ENCODE assay signal across 19 cellular contexts in the genomic region with DNA sequence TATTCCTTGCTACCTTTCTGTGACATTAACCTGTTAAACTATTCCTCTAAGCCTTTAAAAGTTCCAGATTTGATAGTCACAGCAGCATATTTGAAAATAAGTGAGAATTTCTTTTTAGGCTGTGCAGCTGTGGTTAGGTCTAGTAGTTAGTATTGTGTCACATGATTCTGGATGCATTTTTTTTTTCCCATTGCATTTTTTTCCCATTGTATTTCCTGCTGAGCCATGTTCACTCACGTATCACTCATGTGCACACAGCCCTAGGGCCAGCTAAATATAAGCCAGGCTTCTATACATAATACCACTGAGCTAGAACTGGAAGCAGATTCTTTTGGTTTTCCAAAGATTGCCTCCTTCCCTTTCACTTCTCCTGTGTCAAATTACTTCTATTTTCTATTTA. TPM values are rescaled to one million over a fixed set of nuclear protein-coding genes. Genes with fewer than 3 reads are reported as not detected.
DNase-seq lines count a peak whose midpoint lies in the region; FAIRE-seq and TF ChIP-seq lines count a peak whose summit lies in the region.
"Had no signal": no experiment of that assay in that cellular context is flagged by ENCODE, and none has a peak within 500 bp of the region (broad histone marks: within the 10 kb centered on the region; RNA-seq: fewer than 3 reads in every experiment).

No MANE protein-coding gene starts in this region.

- H3K27me3 ChIP-seq in endothelial cell of umbilical vein (ENCODE audit: control insufficient read depth in 2 of 2, insufficient read depth in 2 of 2, low read length in 2 of 2) (no peaks in the 10 kb centered on the region), neural progenitor cell (no peaks in the 10 kb centered on the region)

- peak; percentile 66 for FAIRE-seq in RCC 7860 (lab: Jason Lieb, UNC)
- no peak for FAIRE-seq in endothelial cell of umbilical vein (lab: Jason Lieb, UNC)

- H3K9me1 ChIP-seq in endothelial cell of umbilical vein (replicated peaks; ENCODE audit: control insufficient read depth, extremely low read depth, insufficient read depth, low read length) = no peaks in the 10 kb centered on the region

- H3K36me3 Mint-ChIP-seq in neural progenitor cell = peaks cover 25% of the 10 kb centered on the region

- H4K20me1 ChIP-seq in endothelial cell of umbilical vein (replicated peaks; ENCODE audit: control insufficient read depth, extremely low read depth, insufficient read depth, low read length) (no peaks in the 10 kb centered on the region), neural progenitor cell (ENCODE audit: low read depth) (peaks cover 4% of the 10 kb centered on the region)

- H2AFZ ChIP-seq in endothelial cell of umbilical vein (ENCODE audit: low read depth, low read length) (no peak overlapping the region), neural progenitor cell (replicated peaks) (no peak overlapping the region)
- H2AFZ ChIP-seq: PC-9 had no signal

- POLR2A ChIA-PET in endothelial cell of umbilical vein (lab: Charles Lee) (interaction anchor here (0.6 kb wide), 1 partner anchor 1299 kb away, joined by 3 read pairs; no protein-coding TSS in a partner anchor), GM10248 (lab: Yijun Ruan, JAX) (no interaction called here)

- no peak overlapping the region for H3K27ac ChIP-seq in endothelial cell of umbilical vein (ENCODE audit: insufficient read depth, low read depth, low read length)
- H3K27ac ChIP-seq in neural progenitor cell = no peak overlapping the region
- H3K27ac ChIP-seq: PC-9, skin epidermis had no signal

- intact Hi-C loops in endothelial cell of umbilical vein (cut with micrococcal nuclease) = no loop called here

- H3F3A ChIP-seq in neural progenitor cell (ENCODE audit: low read depth) = no peaks in the 10 kb centered on the region

- peaks cover 0 to 2% of the 10 kb centered on the region in 2 experiments for H3K36me3 ChIP-seq in endothelial cell of umbilical vein (ENCODE audit: control insufficient read depth in 2 of 2, extremely low read depth in 1 of 2, insufficient read depth in 2 of 2, low read length in 2 of 2)
- no peaks in the 10 kb centered on the region for H3K36me3 ChIP-seq in neural progenitor cell

- H3K9me3 Mint-ChIP-seq in neural progenitor cell = peaks cover 5% of the 10 kb centered on the region
- H3K9me3 Mint-ChIP-seq: CD14-positive monocyte; dendritic cell treated with granulocyte-macrophage colony-stimulating factor and Interleukin-4, amounts not matched to agents 40 ng/mL and 50 ng/mL, for 4 days had no signal

- H3K4me1 ChIP-seq in endothelial cell of umbilical vein (ENCODE audit: control insufficient read depth, extremely low read depth, insufficient read depth, low read length) (no peaks in the 10 kb centered on the region), neural progenitor cell (no peaks in the 10 kb centered on the region)

- no peak overlapping the region for H3K4me3 Mint-ChIP-seq in neural progenitor cell
- H3K4me3 Mint-ChIP-seq: activated naive CD8-positive, alpha-beta T cell treated with anti-CD3 and anti-CD28 coated beads, Interleukin-2, amount 50 U/mL, for 24 hours; CD14-positive monocyte; dendritic cell treated with granulocyte-macrophage colony-stimulating factor and Interleukin-4, amounts not matched to agents 40 ng/mL and 50 ng/mL, for 4 days; T-helper 17 cell had no signal

- no peak overlapping the region for H3K4me2 ChIP-seq in endothelial cell of umbilical vein (ENCODE audit: insufficient read depth, low read length)
- H3K4me2 ChIP-seq in neural progenitor cell = no peak overlapping the region
- H3K4me2 ChIP-seq: PC-9 had no signal

- no peaks in the 10 kb centered on the region for H3K9me3 ChIP-seq in endothelial cell of umbilical vein (replicated peaks; ENCODE audit: control insufficient read depth, insufficient read depth, low read length)
- H3K9me3 ChIP-seq in neural progenitor cell (ENCODE audit: low read depth) = no peaks in the 10 kb centered on the region

- no peak overlapping the region for H3K27ac Mint-ChIP-seq in neural progenitor cell
- H3K27ac Mint-ChIP-seq: activated naive CD8-positive, alpha-beta T cell treated with anti-CD3 and anti-CD28 coated beads, Interleukin-2, amount 50 U/mL, for 24 hours; dendritic cell treated with granulocyte-macrophage colony-stimulating factor and Interleukin-4, amounts not matched to agents 40 ng/mL and 50 ng/mL, for 4 days; T-helper 17 cell had no signal

- no peaks in the 10 kb centered on the region for H3K79me2 ChIP-seq in endothelial cell of umbilical vein (ENCODE audit: control insufficient read depth, insufficient read depth, low read length)
- H3K79me2 ChIP-seq in neural progenitor cell (ENCODE audit: low read depth) = no peaks in the 10 kb centered on the region

- CTCF ChIA-PET in endothelial cell of umbilical vein (lab: Charles Lee) (interaction anchor here (1.6 kb wide), 1 partner anchor 9 kb away, joined by 5 read pairs; no protein-coding TSS in a partner anchor), GM10248 (lab: Yijun Ruan, JAX) (no interaction called here)

- BruUV-seq in endothelial cell of umbilical vein (replicated peaks; lab: Mats Ljungman, UMichigan) = no TSS peak

- TF ChIP-seq CTCF in endothelial cell of umbilical vein (IDR thresholded peaks at IDR 0.05; ENCODE audit: extremely low read depth in 1 of 2, insufficient read depth in 1 of 2, low read depth in 1 of 2, low read length in 2 of 2) (no peak), GM10248 (IDR thresholded peaks at IDR 0.05; ENCODE audit: control extremely low read depth, extremely low read depth, low read depth, missing control alignments) (no peak), neural progenitor cell (IDR thresholded peaks at IDR 0.05) (no peak)

- DNase-seq in DMS53 treated with DMSO at 0.1 percent for 48 hours (lab: John Stamatoyannopoulos, UW; ENCODE audit: unreplicated experiment) (peak; percentile 13), RCC 7860 (ENCODE audit: low spot score) (no peak), endothelial cell of umbilical vein (ENCODE audit: low read depth, low spot score) (peak; percentile 58), kidney tubule cell (ENCODE audit: low spot score) (peak; percentile 75), NCI-H345 treated with DMSO at 0.1 percent for 48 hours (lab: John Stamatoyannopoulos, UW; ENCODE audit: unreplicated experiment) (no peak), GM10248 (ENCODE audit: extremely low spot score) (no peak), neural progenitor cell (ENCODE audit: low spot score) (no peak)
- DNase-seq in activated naive CD4-positive, alpha-beta T cell (lab: John Stamatoyannopoulos, UW) = no peak
- DNase-seq: activated CD4-positive, alpha-beta T cell treated with anti-CD3 and anti-CD28 coated beads for 48 hours; activated naive CD8-positive, alpha-beta T cell treated with anti-CD3 and anti-CD28 coated beads, Interleukin-2, amount 50 U/mL, for 24 hours; activated T-cell treated with anti-CD3 and anti-CD28 coated beads, Interleukin-2, amount 50 U/mL, for 1 hour; NCI-H1105 treated with DMSO at 0.1 percent for 48 hours; NCI-H446 treated with DMSO at 0.1 percent for 48 hours; T-helper 17 cell had no signal

- H3K4me3 ChIP-seq in endothelial cell of umbilical vein (replicated peaks in 1 of 3; ENCODE audit: insufficient read depth in 1 of 3, low read depth in 1 of 3, low read length in 3 of 3) (no peak overlapping the region), neural progenitor cell (no peak overlapping the region)
- H3K4me3 ChIP-seq: lung, PC-9, skin epidermis had no signal

- dilution Hi-C loops in endothelial cell of umbilical vein (cut with MboI; ENCODE audit: extremely low pct_ligation_motif_present, low sequenced_read_pairs) = no loop called here

- H3K27me3 Mint-ChIP-seq in neural progenitor cell (ENCODE audit: insufficient read depth, low read depth) = peaks cover 5% of the 10 kb centered on the region
- H3K27me3 Mint-ChIP-seq: activated naive CD8-positive, alpha-beta T cell treated with anti-CD3 and anti-CD28 coated beads, Interleukin-2, amount 50 U/mL, for 24 hours; dendritic cell treated with granulocyte-macrophage colony-stimulating factor and Interleukin-4, amounts not matched to agents 40 ng/mL and 50 ng/mL, for 4 days; T-helper 17 cell had no signal

- no peak overlapping the region for H3K9ac ChIP-seq in endothelial cell of umbilical vein (replicated peaks; ENCODE audit: extremely low read depth, insufficient read depth, low read length)
- no peak overlapping the region for H3K9ac ChIP-seq in neural progenitor cell

- H3K4me1 Mint-ChIP-seq in neural progenitor cell = no peaks in the 10 kb centered on the region
- H3K4me1 Mint-ChIP-seq: CD14-positive monocyte, T-helper 17 cell had no signal

- TF ChIP-seq POLR2A in endothelial cell of umbilical vein (IDR thresholded peaks at IDR 0.05; ENCODE audit: low read depth, low read length) = no peak

RNA-seq across cellular contexts. Expression of a gene that starts 37.4 kb away (rescaled TPM):
- total RNA-seq in endothelial cell of umbilical vein (47.1 and 55.0 TPM in 2 replicates), neural progenitor cell (ENCODE audit: low replicate concordance) (50.8 and 58.0 TPM in 2 replicates)
- polyA plus RNA-seq in endothelial cell of umbilical vein = 27.1 and 29.1 TPM in 2 replicates
- polyA plus RNA-seq in endothelial cell of umbilical vein (2011; cell fraction: cytosol; rRNA removed) = 33.6 and 37.4 TPM in 2 replicates
- 42.2 and 56.5 TPM in 2 replicates for polyA plus RNA-seq in endothelial cell of umbilical vein (2011; cell fraction: nucleus; rRNA removed)
- polyA plus RNA-seq in endothelial cell of umbilical vein (2012) = 29.0 and 45.9 TPM in 2 replicates
- 28.2 and 31.0 TPM in 2 replicates for polyA minus RNA-seq in endothelial cell of umbilical vein
- polyA minus RNA-seq in endothelial cell of umbilical vein (2011; cell fraction: cytosol; rRNA and poly(A)+ RNA removed) = 26.5 TPM
- 16.6 and 29.4 TPM in 2 replicates for polyA minus RNA-seq in endothelial cell of umbilical vein (2011; cell fraction: nucleus; rRNA and poly(A)+ RNA removed)

RNA-seq across cellular contexts. Expression of a gene that starts 41.8 kb away (rescaled TPM):
- total RNA-seq in endothelial cell of umbilical vein = 18.9 and 19.5 TPM in 2 replicates
- 23.4 and 26.7 TPM in 2 replicates for polyA plus RNA-seq in endothelial cell of umbilical vein
- 19.5 and 22.8 TPM in 2 replicates for polyA plus RNA-seq in endothelial cell of umbilical vein (2011; cell fraction: cytosol; rRNA removed)
- 44.4 and 44.8 TPM in 2 replicates for polyA plus RNA-seq in endothelial cell of umbilical vein (2011; cell fraction: nucleus; rRNA removed)
- polyA plus RNA-seq in endothelial cell of umbilical vein (2012) = 13.2 and 15.4 TPM in 2 replicates
- 41.4 and 43.6 TPM in 2 replicates for polyA minus RNA-seq in endothelial cell of umbilical vein
- polyA minus RNA-seq in endothelial cell of umbilical vein (2011; cell fraction: cytosol; rRNA and poly(A)+ RNA removed) = 3.8 TPM
- 21.3 and 21.5 TPM in 2 replicates for polyA minus RNA-seq in endothelial cell of umbilical vein (2011; cell fraction: nucleus; rRNA and poly(A)+ RNA removed)
- 34.8 and 43.3 TPM in 2 replicates for total RNA-seq in neural progenitor cell (ENCODE audit: low replicate concordance)

RNA-seq across cellular contexts. Expression of a gene that starts 41.9 kb away (rescaled TPM):
- total RNA-seq in endothelial cell of umbilical vein (32.3 and 36.6 TPM in 2 replicates), neural progenitor cell (ENCODE audit: low replicate concordance) (36.0 and 44.0 TPM in 2 replicates)
- polyA plus RNA-seq in endothelial cell of umbilical vein = 22.8 and 27.2 TPM in 2 replicates
- polyA plus RNA-seq in endothelial cell of umbilical vein (2011; cell fraction: cytosol; rRNA removed) = 28.3 and 30.4 TPM in 2 replicates
- 38.1 and 44.1 TPM in 2 replicates for polyA plus RNA-seq in endothelial cell of umbilical vein (2011; cell fraction: nucleus; rRNA removed)
- 22.3 and 23.6 TPM in 2 replicates for polyA plus RNA-seq in endothelial cell of umbilical vein (2012)
- 33.9 and 38.9 TPM in 2 replicates for polyA minus RNA-seq in endothelial cell of umbilical vein
- polyA minus RNA-seq in endothelial cell of umbilical vein (2011; cell fraction: cytosol; rRNA and poly(A)+ RNA removed) = 16.0 TPM
- polyA minus RNA-seq in endothelial cell of umbilical vein (2011; cell fraction: nucleus; rRNA and poly(A)+ RNA removed) = 33.3 and 47.7 TPM in 2 replicates

RNA-seq across cellular contexts. Expression of a gene that starts 42.7 kb away (rescaled TPM):
- total RNA-seq in endothelial cell of umbilical vein = 86.0 and 94.5 TPM in 2 replicates
- polyA plus RNA-seq in endothelial cell of umbilical vein = 159 and 161 TPM in 2 replicates
- 122 and 124 TPM in 2 replicates for polyA plus RNA-seq in endothelial cell of umbilical vein (2011; cell fraction: cytosol; rRNA removed)
- polyA plus RNA-seq in endothelial cell of umbilical vein (2011; cell fraction: nucleus; rRNA removed) = 53.5 and 58.5 TPM in 2 replicates
- 91.8 and 103 TPM in 2 replicates for polyA plus RNA-seq in endothelial cell of umbilical vein (2012)
- polyA minus RNA-seq in endothelial cell of umbilical vein = 61.2 and 67.2 TPM in 2 replicates
- 82.5 TPM for polyA minus RNA-seq in endothelial cell of umbilical vein (2011; cell fraction: cytosol; rRNA and poly(A)+ RNA removed)
- polyA minus RNA-seq in endothelial cell of umbilical vein (2011; cell fraction: nucleus; rRNA and poly(A)+ RNA removed) = 16.4 and 25.9 TPM in 2 replicates
- 77.0 and 82.3 TPM in 2 replicates for total RNA-seq in neural progenitor cell (ENCODE audit: low replicate concordance)

Comparison
In these comparisons a context has a peak if more than half of its experiments do, and no peak if none do; other contexts are left out.
1. DNase-seq: peak in DMS53 treated with DMSO at 0.1 percent for 48 hours (single experiment), endothelial cell of umbilical vein (single experiment) and kidney tubule cell (single experiment); none in RCC 7860 (single experiment), NCI-H345 treated with DMSO at 0.1 percent for 48 hours (single experiment), GM10248 (single experiment), neural progenitor cell (single experiment) and activated naive CD4-positive, alpha-beta T cell (0 of 4).